ENCODE assay signal across 10 cellular contexts in genomic region chr3:151210676-151211381, GRCh38. TPM values are rescaled to one million over a fixed set of nuclear protein-coding genes. Genes with fewer than 3 reads are reported as not detected.
DNase-seq lines count a peak whose midpoint lies in the region; ATAC-seq lines count a peak whose summit lies in the region.
"Had no signal": no experiment of that assay in that cellular context is flagged by ENCODE, and none has a peak within 500 bp of the region (broad histone marks: within the 10 kb centered on the region; RNA-seq: fewer than 3 reads in every experiment).

No MANE protein-coding gene starts in this region.

- peak overlapping the region; percentile 49 for H3K27ac ChIP-seq in mesenchymal stem cell (ENCODE audit: low read length, poor library complexity, severe bottlenecking)
- H3K27ac ChIP-seq: 22Rv1 had no signal

- H3K36me3 ChIP-seq in mesenchymal stem cell (ENCODE audit: control insufficient read depth in 1 of 2, insufficient read depth in 2 of 2, low read depth in 1 of 2, low read length in 2 of 2): no peaks in the 10 kb centered on the region

- H2BK15ac ChIP-seq in mesenchymal stem cell (ENCODE audit: low read depth, poor library complexity, severe bottlenecking): no peak overlapping the region

- H3K4me3 Mint-ChIP-seq in T-helper 1 cell treated with Interleukin-12 subunit alpha and Interleukin-12 subunit beta and Interleukin-4 antibody, amounts not matched to agents 30 μg/mL and 1 μg/mL, for 36 hours: peak overlapping the region; percentile 64

- H3K4me3 ChIP-seq in mesenchymal stem cell (ENCODE audit: insufficient read depth in 1 of 2, low read depth in 1 of 2, low read length in 2 of 2): no peak overlapping the region

- no peak overlapping the region for H2AK5ac ChIP-seq in mesenchymal stem cell (ENCODE audit: low read length, severe bottlenecking)

- no peak overlapping the region for H2BK12ac ChIP-seq in mesenchymal stem cell (ENCODE audit: low read length in 2 of 2)

- peak overlapping the region; percentile 82 for H3K27ac Mint-ChIP-seq in T-helper 1 cell treated with Interleukin-12 subunit alpha and Interleukin-12 subunit beta and Interleukin-4 antibody, amounts not matched to agents 30 μg/mL and 1 μg/mL, for 36 hours

- no peak overlapping the region for H3K23ac ChIP-seq in mesenchymal stem cell (ENCODE audit: low read length in 2 of 2)

- peak; percentile 10 for DNase-seq in DMS 273 (lab: John Stamatoyannopoulos, UW; ENCODE audit: unreplicated experiment)
- no peak for DNase-seq in DMS 273 treated with DMSO at 0.1 percent for 48 hours (lab: John Stamatoyannopoulos, UW)
- no peak for DNase-seq in mesenchymal stem cell
- no peak for DNase-seq in COLO668 (lab: John Stamatoyannopoulos, UW; ENCODE audit: unreplicated experiment)
- DNase-seq in stimulated activated CD4-positive, alpha-beta T cell treated with anti-CD3 and anti-CD28 coated beads, Interleukin-1b, Interleukin-23, amount 100 ng/mL, for 48 hours: no peak
- DNase-seq in activated CD4-positive, CD25-positive, alpha-beta regulatory T cell treated with anti-CD3 and anti-CD28 coated beads, Interleukin-2, amount 50 U/mL, for 72 hours: no peak
- DNase-seq: left cardiac atrium had no signal

- no peak overlapping the region for H3K18ac ChIP-seq in mesenchymal stem cell (ENCODE audit: low read depth in 1 of 2, low read length in 2 of 2)

- H2BK120ac ChIP-seq in mesenchymal stem cell (ENCODE audit: low read depth, low read length): no peak overlapping the region

- H3K14ac ChIP-seq in mesenchymal stem cell (ENCODE audit: low read length in 2 of 2): no peak overlapping the region

- no peaks in the 10 kb centered on the region for H3K79me1 ChIP-seq in mesenchymal stem cell (replicated peaks; ENCODE audit: low read length, poor library complexity, severe bottlenecking)

- no peak overlapping the region for H2AFZ ChIP-seq in mesenchymal stem cell (ENCODE audit: low read depth, low read length)

- peaks cover 6% of the 10 kb centered on the region for H3K4me1 ChIP-seq in mesenchymal stem cell (ENCODE audit: control insufficient read depth, insufficient read depth, low read depth, low read length)

- no peaks in the 10 kb centered on the region for H3K27me3 ChIP-seq in mesenchymal stem cell (ENCODE audit: control insufficient read depth in 1 of 2, insufficient read depth in 1 of 2, low read length in 2 of 2)

- H3K4me1 Mint-ChIP-seq in T-helper 1 cell treated with Interleukin-12 subunit alpha and Interleukin-12 subunit beta and Interleukin-4 antibody, amounts not matched to agents 30 μg/mL and 1 μg/mL, for 36 hours (ENCODE audit: low read depth): peaks cover 51% of the 10 kb centered on the region

- peak overlapping the region; percentile 31 for H3K4me2 ChIP-seq in mesenchymal stem cell (ENCODE audit: low read length, poor library complexity, severe bottlenecking)

- no peaks in the 10 kb centered on the region for H3K27me3 Mint-ChIP-seq in T-helper 1 cell treated with Interleukin-12 subunit alpha and Interleukin-12 subunit beta and Interleukin-4 antibody, amounts not matched to agents 30 μg/mL and 1 μg/mL, for 36 hours (ENCODE audit: low read depth)

- no peak overlapping the region for H2BK5ac ChIP-seq in mesenchymal stem cell (ENCODE audit: low read depth, low read length, poor library complexity, severe bottlenecking)

- peak; percentile 77 for ATAC-seq in HG02642 (IDR thresholded peaks at IDR 0.05; ENCODE audit: poor library complexity, unreplicated experiment)

- no peak overlapping the region for H3K9ac ChIP-seq in mesenchymal stem cell (ENCODE audit: low read length)

- no peak overlapping the region for H3K4ac ChIP-seq in mesenchymal stem cell (ENCODE audit: low read depth in 1 of 2, low read length in 2 of 2)

- 75% methylated on average over 2 of the region's 4 CpGs for WGBS in mesenchymal stem cell

- H4K91ac ChIP-seq in mesenchymal stem cell (ENCODE audit: low read length): no peak overlapping the region

- no peak overlapping the region for H4K8ac ChIP-seq in mesenchymal stem cell (ENCODE audit: low read length)

- no peaks in the 10 kb centered on the region for H3K9me3 ChIP-seq in mesenchymal stem cell (ENCODE audit: control insufficient read depth, low read length)

- H3K36me3 Mint-ChIP-seq in T-helper 1 cell treated with Interleukin-12 subunit alpha and Interleukin-12 subunit beta and Interleukin-4 antibody, amounts not matched to agents 30 μg/mL and 1 μg/mL, for 36 hours (ENCODE audit: low read depth): peaks cover 8% of the 10 kb centered on the region

- H3K9me3 Mint-ChIP-seq in T-helper 1 cell treated with Interleukin-12 subunit alpha and Interleukin-12 subunit beta and Interleukin-4 antibody, amounts not matched to agents 30 μg/mL and 1 μg/mL, for 36 hours: no peaks in the 10 kb centered on the region

RNA-seq across cellular contexts. Expression of gene GPR171, which starts 7.8 kb away (rescaled TPM):
- polyA plus RNA-seq in mesenchymal stem cell (2013, experiment 1 of 2): not detected
- polyA plus RNA-seq in mesenchymal stem cell (2013, experiment 2 of 2): 0.04 TPM
